In the genomic region with DNA sequence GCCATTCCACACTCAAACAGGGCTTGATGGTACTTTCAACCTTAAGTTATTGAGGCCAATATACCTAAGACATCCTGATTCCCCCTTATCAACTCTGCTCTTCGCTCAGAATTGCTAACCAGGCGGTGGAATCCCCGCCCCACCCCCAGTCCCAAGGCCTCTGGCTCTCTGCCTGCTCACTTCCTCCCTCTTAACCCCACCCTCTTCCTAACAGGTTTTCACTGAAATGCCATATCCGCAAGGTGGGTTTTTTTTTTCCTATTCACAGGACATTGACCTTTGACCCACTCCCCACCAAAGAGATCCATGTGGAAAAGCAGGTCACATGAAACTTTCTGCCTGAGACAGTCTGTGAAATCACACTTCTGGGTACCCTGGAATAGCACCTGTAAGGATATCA, we compare ENCODE assay signal across 12 cellular contexts.
DNase-seq lines count a peak whose midpoint lies in the region; ATAC-seq and TF ChIP-seq lines count a peak whose summit lies in the region.
"Had no signal": no experiment of that assay in that cellular context is flagged by ENCODE, and none has a peak within 500 bp of the region (broad histone marks: within the 10 kb centered on the region; RNA-seq: fewer than 3 reads in every experiment).

No MANE protein-coding gene starts in this region.

- intact Hi-C loops in heart left ventricle (cut with DNase I) (loop anchor here in 2 of 10 donors (10.0 kb wide), 2 partner anchors 53 to 67 kb away; partner anchors contain the start of genes IFNK (in 1 of the 2) and MOB3B (in 1 of the 2)), Right ventricle myocardium inferior (cut with DNase I) (no loop called here)

- TF ChIP-seq POLR2A in heart left ventricle (IDR thresholded peaks at IDR 0.05): no peak

- peaks cover 28% of the 10 kb centered on the region for H3K36me3 Mint-ChIP-seq in activated naive CD8-positive, alpha-beta T cell treated with anti-CD3 and anti-CD28 coated beads, Interleukin-2, amount 10 ng/mL, durations not matched to agents 7 days and 5 days
- H3K36me3 Mint-ChIP-seq in stimulated activated memory B cell treated with anti-CD40 and anti-IgM and Interleukin-4, amounts not matched to agents 10 μg/mL and 1 μg/mL and 100 μg/mL, for 72 hours: peaks cover 28% of the 10 kb centered on the region

- no peaks in the 10 kb centered on the region for H3K27me3 ChIP-seq in heart left ventricle
- H3K27me3 ChIP-seq: uterus had no signal

- peaks cover 26% of the 10 kb centered on the region for H3K4me1 Mint-ChIP-seq in activated naive CD8-positive, alpha-beta T cell treated with anti-CD3 and anti-CD28 coated beads, Interleukin-2, amount 10 ng/mL, durations not matched to agents 7 days and 5 days
- peaks cover 67% of the 10 kb centered on the region for H3K4me1 Mint-ChIP-seq in stimulated activated memory B cell treated with anti-CD40 and anti-IgM and Interleukin-4, amounts not matched to agents 10 μg/mL and 1 μg/mL and 100 μg/mL, for 72 hours

- DNase-seq in heart left ventricle (peak in 3 of 5 donors; percentile 34 to 38 (median 37)), Right ventricle myocardium inferior (ENCODE audit: missing footprints) (no peak), iPS-NIHi7 (ENCODE audit: extremely low spot score) (peak; percentile 81), NCI-H146 treated with DMSO at 0.1 percent for 48 hours (lab: John Stamatoyannopoulos, UW; ENCODE audit: unreplicated experiment) (no peak), NCI-H748 (lab: John Stamatoyannopoulos, UW; ENCODE audit: unreplicated experiment) (no peak), NCI-H2227 (lab: John Stamatoyannopoulos, UW; ENCODE audit: unreplicated experiment) (no peak)
- DNase-seq in activated naive CD8-positive, alpha-beta T cell treated with anti-CD3 and anti-CD28 coated beads, Interleukin-2, amount 10 ng/mL, durations not matched to agents 7 days and 5 days: no peak
- DNase-seq: activated effector memory CD4-positive, alpha-beta T cell treated with Interleukin-2 at 50 U/mL for 16 hours; GF-D8; NCI-H2227 treated with DMSO at 0.1 percent for 48 hours; uterus had no signal

- H3K4me3 ChIP-seq in heart left ventricle: no peak overlapping the region
- H3K4me3 ChIP-seq: uterus had no signal

- peaks cover 0 to 31% (median 13%) of the 10 kb centered on the region in 12 donors for H3K4me1 ChIP-seq in heart left ventricle
- H3K4me1 ChIP-seq: uterus had no signal

- POLR2A ChIA-PET in activated naive CD8-positive, alpha-beta T cell treated with anti-CD3 and anti-CD28 coated beads, Interleukin-2, amount 10 ng/mL, durations not matched to agents 7 days and 5 days (lab: Charles Lee): no interaction called here

- peaks cover 0 to 15% (median 0%) of the 10 kb centered on the region in 9 donors for H3K36me3 ChIP-seq in heart left ventricle
- H3K36me3 ChIP-seq: uterus had no signal

- H3K27ac ChIP-seq in heart left ventricle: no peak overlapping the region
- H3K27ac ChIP-seq: uterus had no signal

- peak overlapping the region; percentile 76 for H3K27ac Mint-ChIP-seq in activated naive CD8-positive, alpha-beta T cell treated with anti-CD3 and anti-CD28 coated beads, Interleukin-2, amount 10 ng/mL, durations not matched to agents 7 days and 5 days
- peak overlapping the region; percentile 26 for H3K27ac Mint-ChIP-seq in stimulated activated memory B cell treated with anti-CD40 and anti-IgM and Interleukin-4, amounts not matched to agents 10 μg/mL and 1 μg/mL and 100 μg/mL, for 72 hours

- no peaks in the 10 kb centered on the region for H3K27me3 Mint-ChIP-seq in activated naive CD8-positive, alpha-beta T cell treated with anti-CD3 and anti-CD28 coated beads, Interleukin-2, amount 10 ng/mL, durations not matched to agents 7 days and 5 days
- H3K27me3 Mint-ChIP-seq in stimulated activated memory B cell treated with anti-CD40 and anti-IgM and Interleukin-4, amounts not matched to agents 10 μg/mL and 1 μg/mL and 100 μg/mL, for 72 hours: no peaks in the 10 kb centered on the region

- 42 to 77% (median 57%) methylated on average over 4 of the region's 4 CpGs for WGBS in heart left ventricle, 4 donors

- TF ChIP-seq CTCF in heart left ventricle (IDR thresholded peaks at IDR 0.05): no peak

- peak overlapping the region; percentile 35 for H3K4me3 Mint-ChIP-seq in activated naive CD8-positive, alpha-beta T cell treated with anti-CD3 and anti-CD28 coated beads, Interleukin-2, amount 10 ng/mL, durations not matched to agents 7 days and 5 days
- no peak overlapping the region for H3K4me3 Mint-ChIP-seq in stimulated activated memory B cell treated with anti-CD40 and anti-IgM and Interleukin-4, amounts not matched to agents 10 μg/mL and 1 μg/mL and 100 μg/mL, for 72 hours

- H3K9me3 Mint-ChIP-seq in activated naive CD8-positive, alpha-beta T cell treated with anti-CD3 and anti-CD28 coated beads, Interleukin-2, amount 10 ng/mL, durations not matched to agents 7 days and 5 days: peaks cover 1% of the 10 kb centered on the region
- H3K9me3 Mint-ChIP-seq in stimulated activated memory B cell treated with anti-CD40 and anti-IgM and Interleukin-4, amounts not matched to agents 10 μg/mL and 1 μg/mL and 100 μg/mL, for 72 hours: no peaks in the 10 kb centered on the region

- peak; percentile 32 to 76 (median 58) for ATAC-seq in heart left ventricle
- no peak for ATAC-seq in Right ventricle myocardium inferior
- ATAC-seq in activated naive CD8-positive, alpha-beta T cell treated with anti-CD3 and anti-CD28 coated beads, Interleukin-2, amount 10 ng/mL, durations not matched to agents 7 days and 5 days (ENCODE audit: low read depth): peak; percentile 42
- no peak for ATAC-seq in stimulated activated memory B cell treated with anti-CD40 and anti-IgM and Interleukin-4, amounts not matched to agents 10 μg/mL and 1 μg/mL and 100 μg/mL, for 72 hours

- no peaks in the 10 kb centered on the region for H3K9me3 ChIP-seq in heart left ventricle
- H3K9me3 ChIP-seq: uterus had no signal

Comparison
In these comparisons a context has a peak if more than half of its experiments do, and no peak if none do; other contexts are left out.
1. ATAC-seq: peak in heart left ventricle (4 of 4) and activated naive CD8-positive, alpha-beta T cell treated with anti-CD3 and anti-CD28 coated beads, Interleukin-2, amount 10 ng/mL, durations not matched to agents 7 days and 5 days (single experiment); none in Right ventricle myocardium inferior (single experiment) and stimulated activated memory B cell treated with anti-CD40 and anti-IgM and Interleukin-4, amounts not matched to agents 10 μg/mL and 1 μg/mL and 100 μg/mL, for 72 hours (single experiment).
2. DNase-seq: peak in heart left ventricle (3 of 5) and iPS-NIHi7 (single experiment); none in Right ventricle myocardium inferior (single experiment), activated naive CD8-positive, alpha-beta T cell treated with anti-CD3 and anti-CD28 coated beads, Interleukin-2, amount 10 ng/mL, durations not matched to agents 7 days and 5 days (single experiment), NCI-H146 treated with DMSO at 0.1 percent for 48 hours (single experiment), NCI-H748 (single experiment) and NCI-H2227 (single experiment).